ENCODE assay signal across 11 cellular contexts in genomic region chr5:80034962-80035821, GRCh38. TPM values are rescaled to one million over a fixed set of nuclear protein-coding genes. Genes with fewer than 3 reads are reported as not detected.
DNase-seq lines count a peak whose midpoint lies in the region; ATAC-seq and TF ChIP-seq lines count a peak whose summit lies in the region.
"Had no signal": no experiment of that assay in that cellular context is flagged by ENCODE, and none has a peak within 500 bp of the region (broad histone marks: within the 10 kb centered on the region; RNA-seq: fewer than 3 reads in every experiment).

TSS of gene THBS4 (plus strand) at chr5:80035348. CDS start at chr5:80035538, 190 bp downstream.

- H3K36me3 ChIP-seq in left lung: no peaks in the 10 kb centered on the region
- H3K36me3 ChIP-seq: BLaER1, ovary had no signal

- H3K9me3 ChIP-seq in left lung: no peaks in the 10 kb centered on the region
- H3K9me3 ChIP-seq: ovary had no signal

- H3K4me3 Mint-ChIP-seq in activated CD4-positive, alpha-beta T cell treated with anti-CD3 and anti-CD28 coated beads, Interleukin-2, amount 10 ng/mL, durations not matched to agents 7 days and 5 days: peak within 1 kb of the TSS; percentile 57

- H3K27ac ChIP-seq in left lung: no peak within 1 kb of the TSS
- H3K27ac ChIP-seq: BLaER1, KMS-11, ovary had no signal

- H3K27me3 Mint-ChIP-seq in activated CD4-positive, alpha-beta T cell treated with anti-CD3 and anti-CD28 coated beads, Interleukin-2, amount 10 ng/mL, durations not matched to agents 7 days and 5 days: peaks cover 42% of the 10 kb centered on the region

- no peak for DNase-seq in activated CD4-positive, alpha-beta T cell treated with anti-CD3 and anti-CD28 coated beads, Interleukin-2, amount 10 ng/mL, durations not matched to agents 7 days and 5 days
- no peak for DNase-seq in activated CD4-positive, alpha-beta T cell treated with anti-CD3 and anti-CD28 coated beads, Interleukin-2, amount 50 U/mL, for 1 hour
- DNase-seq in astrocyte of the cerebellum (ENCODE audit: low read depth) (no peak), left lung (peak in 1 of 2 donors; percentile 69), HCEC 1CT (no peak)

- no peak for TF ChIP-seq CTCF in astrocyte of the cerebellum (IDR thresholded peaks at IDR 0.05; ENCODE audit: low read depth, low read length, missing control alignments)
- TF ChIP-seq CTCF in left lung (IDR thresholded peaks at IDR 0.05): no peak
- no peak for TF ChIP-seq CTCF in subcutaneous adipose tissue (IDR thresholded peaks at IDR 0.05; ENCODE audit: low read depth)

- H3K4me3 ChIP-seq in astrocyte of the cerebellum (ENCODE audit: low read depth, low read length) (peak within 1 kb of the TSS; percentile 34), left lung (no peak within 1 kb of the TSS)
- H3K4me3 ChIP-seq: BLaER1, ovary had no signal

- peaks cover 0 to 10% of the 10 kb centered on the region in 2 donors for H3K4me1 ChIP-seq in left lung
- H3K4me1 ChIP-seq: BLaER1 had no signal

- H3K36me3 Mint-ChIP-seq in activated CD4-positive, alpha-beta T cell treated with anti-CD3 and anti-CD28 coated beads, Interleukin-2, amount 10 ng/mL, durations not matched to agents 7 days and 5 days (ENCODE audit: low read depth): peaks cover 2% of the 10 kb centered on the region

- CTCF ChIA-PET in activated CD4-positive, alpha-beta T cell treated with anti-CD3 and anti-CD28 coated beads, Interleukin-2, amount 10 ng/mL, durations not matched to agents 7 days and 5 days (lab: Charles Lee): interaction anchor here (1.1 to 1.5 kb wide), 2 partner anchors 13 to 20 kb away, joined by 4 to 5 read pairs; no protein-coding TSS in a partner anchor

- no peak within 1 kb of the TSS for H3K27ac Mint-ChIP-seq in activated CD4-positive, alpha-beta T cell treated with anti-CD3 and anti-CD28 coated beads, Interleukin-2, amount 10 ng/mL, durations not matched to agents 7 days and 5 days

- intact Hi-C loops in left lung (cut with DNase I): no loop called here

- in situ Hi-C loops in astrocyte of the cerebellum (cut with HindIII; ENCODE audit: low sequenced_read_pairs): no loop called here

- H3K9me3 Mint-ChIP-seq in activated CD4-positive, alpha-beta T cell treated with anti-CD3 and anti-CD28 coated beads, Interleukin-2, amount 10 ng/mL, durations not matched to agents 7 days and 5 days: no peaks in the 10 kb centered on the region

- H3K27me3 ChIP-seq in left lung: peaks cover 41 to 56% of the 10 kb centered on the region in 2 donors
- H3K27me3 ChIP-seq: BLaER1, ovary had no signal

- POLR2A ChIA-PET in activated CD4-positive, alpha-beta T cell treated with anti-CD3 and anti-CD28 coated beads, Interleukin-2, amount 10 ng/mL, durations not matched to agents 7 days and 5 days (lab: Charles Lee): no interaction called here

- H3K4me1 Mint-ChIP-seq in activated CD4-positive, alpha-beta T cell treated with anti-CD3 and anti-CD28 coated beads, Interleukin-2, amount 10 ng/mL, durations not matched to agents 7 days and 5 days: peaks cover 30% of the 10 kb centered on the region

- ATAC-seq in left lung: peak; percentile 35
- ATAC-seq in HG02870 (IDR thresholded peaks at IDR 0.05; ENCODE audit: unreplicated experiment): no peak
- no peak for ATAC-seq in activated CD4-positive, CD25-positive, alpha-beta regulatory T cell treated with anti-CD3 and anti-CD28 coated beads, Interleukin-2, amount 50 U/mL, for 24 hours

RNA-seq across cellular contexts. Expression of gene THBS4, which starts in this region (rescaled TPM):
- total RNA-seq in activated CD4-positive, alpha-beta T cell treated with anti-CD3 and anti-CD28 coated beads, Interleukin-2, amount 10 ng/mL, durations not matched to agents 7 days and 5 days: under 1 TPM; 0.64 to 0.85 TPM
- total RNA-seq in left lung: 10 to 100 TPM in 1 of 2 donors, 1 to 10 TPM in 1; 3.3 to 11.5 TPM
- 10 to 100 TPM; 14.1 to 28.2 (median 21.2) TPM for total RNA-seq in subcutaneous adipose tissue
